ENCODE assay signal across 8 cellular contexts in the genomic region with DNA sequence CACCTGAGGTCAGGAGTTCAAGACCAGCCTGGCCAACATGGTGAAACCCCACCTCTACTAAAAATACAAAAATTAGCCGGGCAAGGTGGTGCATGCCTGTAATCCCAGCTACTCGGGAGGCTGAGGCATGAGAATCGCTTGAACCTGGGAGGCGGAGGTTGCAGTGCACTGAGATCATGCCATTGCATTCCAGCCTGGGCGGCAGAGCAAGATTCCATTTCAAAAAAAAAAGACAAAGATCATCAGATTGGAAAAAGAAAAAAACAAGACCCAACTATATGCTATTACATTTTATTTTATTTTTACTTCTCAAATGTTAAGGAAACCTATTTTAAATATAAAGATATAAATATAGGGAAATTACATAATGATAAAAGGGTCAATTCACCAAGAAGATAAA. TPM values are rescaled to one million over a fixed set of nuclear protein-coding genes. Genes with fewer than 3 reads are reported as not detected.
"Had no signal": no experiment of that assay in that cellular context is flagged by ENCODE, and none has a peak within 500 bp of the region (broad histone marks: within the 10 kb centered on the region; RNA-seq: fewer than 3 reads in every experiment).

No MANE protein-coding gene starts in this region.

RNA-seq across cellular contexts. Expression of a gene that starts 25.0 kb away (rescaled TPM):
- total RNA-seq: activated naive CD4-positive, alpha-beta T cell treated with anti-CD3 and anti-CD28 coated beads for 36 hours; activated naive CD4-positive, alpha-beta T cell treated with anti-CD3 and anti-CD28 coated beads, Interleukin-2, amount 50 U/mL, for 72 hours; activated naive CD8-positive, alpha-beta T cell treated with anti-CD3 and anti-CD28 coated beads for 36 hours; activated T-cell treated with anti-CD3 and anti-CD28 coated beads, Interleukin-2, amount 50 U/mL, for 4 hours; activated T-cell treated with anti-CD3 and anti-CD28 coated beads, Interleukin-2, amount 50 U/mL, for 72 hours; activated T-helper 2 cell treated with anti-CD3 and anti-CD28 coated beads, Interferon-gamma antibody, Interleukin-2, Interleukin-4, amounts not matched to agents 10 μg/mL and 5 μg/mL and 100 μg/mL, durations not matched to agents 14 hours and 24 hours and 36 hours; ascending aorta; bronchial epithelial cell had no signal
